In genomic region chr15:78540955-78541743, GRCh38 we compare ENCODE assay signal across 8 cellular contexts. TPM values are rescaled to one million over a fixed set of nuclear protein-coding genes. Genes with fewer than 3 reads are reported as not detected.
A peak's percentile ranks its signal among the peaks of the same experiment; 100 is the strongest.
DNase-seq lines count a peak whose midpoint lies in the region; ATAC-seq, FAIRE-seq and TF ChIP-seq lines count a peak whose summit lies in the region.

No MANE protein-coding gene starts in this region.

- no peak for FAIRE-seq in HTR-8/SVneo (lab: Jason Lieb, UNC)

- H2BK15ac ChIP-seq in neuronal stem cell (ENCODE audit: low read length): no peak overlapping the region

- H3K4me3 ChIP-seq in ACC112 (ENCODE audit: low read depth, low read length) (peak overlapping the region; percentile 83), H7 (ENCODE audit: insufficient read depth, low read depth, low read length) (peak overlapping the region; percentile 87), epithelial cell of proximal tubule (ENCODE audit: low read depth, low read length) (peak overlapping the region; percentile 75), neuronal stem cell (ENCODE audit: low read length in 2 of 2) (peak overlapping the region; percentile 76 to 89)

- H3K9me3 ChIP-seq in neuronal stem cell (replicated peaks in 1 of 2; ENCODE audit: control insufficient read depth in 2 of 2, insufficient read depth in 1 of 2, low read depth in 1 of 2, low read length in 2 of 2): no peaks in the 10 kb centered on the region

- no peak overlapping the region for H2BK5ac ChIP-seq in neuronal stem cell (ENCODE audit: low read length)

- WGBS in neuronal stem cell (ENCODE audit: extremely low coverage in 2 of 2, insufficient read length in 2 of 2, insufficient replicate concordance in 1 of 2), 2 donors: no CpG with 5 or more reads among the region's 11 CpGs

- H3K27me3 Mint-ChIP-seq in T-helper 2 cell treated with Interferon-gamma antibody and Interleukin-4, amounts not matched to agents 5 μg/mL and 100 μg/mL, for 36 hours (ENCODE audit: low read depth): no peaks in the 10 kb centered on the region

- no peak for TF ChIP-seq CTCF in epithelial cell of proximal tubule (conservative IDR thresholded peaks at IDR 0.05; ENCODE audit: low read depth, low read length)

- no peak overlapping the region for H4K8ac ChIP-seq in neuronal stem cell (ENCODE audit: low read depth, low read length)

- H2AFZ ChIP-seq in ACC112 (ENCODE audit: low read length, unreplicated experiment) (peak overlapping the region; percentile 94), neuronal stem cell (ENCODE audit: low read length) (peak overlapping the region; percentile 95)

- peaks cover 30% of the 10 kb centered on the region for H3K4me1 Mint-ChIP-seq in T-helper 2 cell treated with Interferon-gamma antibody and Interleukin-4, amounts not matched to agents 5 μg/mL and 100 μg/mL, for 36 hours (ENCODE audit: low read depth)

- H4K91ac ChIP-seq in neuronal stem cell (ENCODE audit: low read depth, low read length, poor library complexity): no peak overlapping the region

- no peak overlapping the region for H2BK12ac ChIP-seq in neuronal stem cell (ENCODE audit: low read length)

- H3K4me3 Mint-ChIP-seq in T-helper 2 cell treated with Interferon-gamma antibody and Interleukin-4, amounts not matched to agents 5 μg/mL and 100 μg/mL, for 36 hours: peak overlapping the region; percentile 91

- no peak overlapping the region for H3K14ac ChIP-seq in neuronal stem cell (ENCODE audit: low read length)

- H3K23ac ChIP-seq in neuronal stem cell (ENCODE audit: low read depth, low read length, poor library complexity): no peak overlapping the region

- DNase-seq in H7 (peak; percentile 26), epithelial cell of proximal tubule (ENCODE audit: low read depth) (no peak), neuronal stem cell (ENCODE audit: low spot score) (no peak), DMS79 (lab: John Stamatoyannopoulos, UW) (no peak), HTR-8/SVneo (ENCODE audit: insufficient read length, low spot score) (no peak)
- peak; percentile 20 for DNase-seq in T-helper 2 cell treated with Interferon-gamma antibody and Interleukin-4, amounts not matched to agents 5 μg/mL and 100 μg/mL, for 36 hours (ENCODE audit: low spot score)

- H3K4me2 ChIP-seq in neuronal stem cell (ENCODE audit: insufficient read depth, low read length, poor library complexity, severe bottlenecking): peak overlapping the region; percentile 59

- H3K18ac ChIP-seq in neuronal stem cell (ENCODE audit: low read length): peak overlapping the region; percentile 97

- H3K27ac Mint-ChIP-seq in T-helper 2 cell treated with Interferon-gamma antibody and Interleukin-4, amounts not matched to agents 5 μg/mL and 100 μg/mL, for 36 hours: peak overlapping the region; percentile 97

- ATAC-seq in HG02623 (IDR thresholded peaks at IDR 0.05; ENCODE audit: unreplicated experiment): no peak

- no peaks in the 10 kb centered on the region for H3K9me3 Mint-ChIP-seq in T-helper 2 cell treated with Interferon-gamma antibody and Interleukin-4, amounts not matched to agents 5 μg/mL and 100 μg/mL, for 36 hours

- H3K36me3 ChIP-seq in ACC112 (ENCODE audit: insufficient read depth, low read length) (peaks cover 33% of the 10 kb centered on the region), H7 (replicated peaks; ENCODE audit: control insufficient read depth, insufficient read depth, low read length) (peaks cover 24% of the 10 kb centered on the region), neuronal stem cell (replicated peaks in 1 of 2; ENCODE audit: control insufficient read depth in 2 of 2, insufficient read depth in 2 of 2, low read length in 2 of 2) (peaks cover 13 to 47% of the 10 kb centered on the region in 2 donors)

- peaks cover 31% of the 10 kb centered on the region for H3K79me2 ChIP-seq in ACC112 (ENCODE audit: control insufficient read depth, insufficient read depth, low read length, unreplicated experiment)

- H3K27ac ChIP-seq in ACC112 (ENCODE audit: low read depth, low read length) (peak overlapping the region; percentile 69), neuronal stem cell (replicated peaks; ENCODE audit: low read length) (no peak overlapping the region)

- H3K36me3 Mint-ChIP-seq in T-helper 2 cell treated with Interferon-gamma antibody and Interleukin-4, amounts not matched to agents 5 μg/mL and 100 μg/mL, for 36 hours (ENCODE audit: low read depth): peaks cover 40% of the 10 kb centered on the region

- H2AK5ac ChIP-seq in neuronal stem cell (ENCODE audit: low read depth, low read length): no peak overlapping the region

- no peak overlapping the region for H2BK120ac ChIP-seq in neuronal stem cell (ENCODE audit: low read depth, low read length)

- no peak overlapping the region for H3K4ac ChIP-seq in neuronal stem cell (ENCODE audit: low read length)

- H3K4me1 ChIP-seq in ACC112 (ENCODE audit: control insufficient read depth, insufficient read depth, low read length, unreplicated experiment): peaks cover 17% of the 10 kb centered on the region
- peaks cover 2 to 7% of the 10 kb centered on the region in 2 donors for H3K4me1 ChIP-seq in neuronal stem cell (ENCODE audit: control insufficient read depth in 2 of 2, insufficient read depth in 1 of 2, low read depth in 1 of 2, low read length in 2 of 2)

- peaks cover 2% of the 10 kb centered on the region for H3K79me1 ChIP-seq in neuronal stem cell (ENCODE audit: low read depth, low read length)

- H3K9ac ChIP-seq in neuronal stem cell (ENCODE audit: low read depth, low read length, poor library complexity): peak overlapping the region; percentile 71

- no peaks in the 10 kb centered on the region for H3K27me3 ChIP-seq in ACC112 (ENCODE audit: insufficient read depth, low read length)
- H3K27me3 ChIP-seq in H7 (ENCODE audit: control insufficient read depth, insufficient read depth, low read length): no peaks in the 10 kb centered on the region
- H3K27me3 ChIP-seq in neuronal stem cell (ENCODE audit: control insufficient read depth in 3 of 3, insufficient read depth in 3 of 3, low read depth in 1 of 3, low read length in 3 of 3): no peaks in the 10 kb centered on the region

RNA-seq across cellular contexts. Expression of gene PSMA4, which starts 0.9 kb away (rescaled TPM):
- total RNA-seq in H7 (2014; rRNA removed; shearing (Covaris generic)): 295 and 308 TPM in 2 replicates
- total RNA-seq in epithelial cell of proximal tubule: 223 and 359 TPM in 2 replicates
- polyA plus RNA-seq in neuronal stem cell (2013, experiment 1 of 2): 669 TPM
- polyA plus RNA-seq in neuronal stem cell (2013, experiment 2 of 2): 669 TPM

RNA-seq across cellular contexts. Expression of gene CHRNA5, which starts 24.2 kb away (rescaled TPM):
- total RNA-seq in H7 (2014; rRNA removed; shearing (Covaris generic)): 7.8 and 10.0 TPM in 2 replicates
- total RNA-seq in epithelial cell of proximal tubule: 9.1 and 15.3 TPM in 2 replicates
- 17.3 TPM for polyA plus RNA-seq in neuronal stem cell (2013, experiment 1 of 2)
- polyA plus RNA-seq in neuronal stem cell (2013, experiment 2 of 2): 18.2 TPM

RNA-seq across cellular contexts. Expression of gene HYKK, which starts 33.8 kb away (rescaled TPM):
- total RNA-seq in H7 (2014; rRNA removed; shearing (Covaris generic)): 1.9 and 2.9 TPM in 2 replicates
- 1.7 and 7.4 TPM in 2 replicates for total RNA-seq in epithelial cell of proximal tubule
- 1.3 TPM for polyA plus RNA-seq in neuronal stem cell (2013, experiment 1 of 2)
- 1.4 TPM for polyA plus RNA-seq in neuronal stem cell (2013, experiment 2 of 2)

Comparison
In these comparisons a context has a peak if more than half of its experiments do, and no peak if none do; other contexts are left out.
1. DNase-seq: peak in H7 (single experiment) and T-helper 2 cell treated with Interferon-gamma antibody and Interleukin-4, amounts not matched to agents 5 μg/mL and 100 μg/mL, for 36 hours (single experiment); none in epithelial cell of proximal tubule (single experiment), neuronal stem cell (single experiment), DMS79 (single experiment) and HTR-8/SVneo (single experiment).
2. Peak in every context shown above with its lines, with median percentiles within 50 percentile points of each other: H3K4me3 ChIP-seq.